21 cellular contexts compared by ENCODE assay signal in genomic region chr9:79562749-79563386, GRCh38.
"Had no signal": no experiment of that assay in that cellular context is flagged by ENCODE, and none has a peak within 500 bp of the region (broad histone marks: within the 10 kb centered on the region; RNA-seq: fewer than 3 reads in every experiment).

No MANE protein-coding gene starts in this region.

- H3K36me3 ChIP-seq: esophagus muscularis mucosa, heart right ventricle, upper lobe of left lung had no signal

- H3K4me3 Mint-ChIP-seq: activated CD4-positive, alpha-beta T cell treated with anti-CD3 and anti-CD28 coated beads, Interleukin-2, amount 10 ng/mL, durations not matched to agents 7 days and 5 days; activated CD8-positive, alpha-beta T cell treated with anti-CD3 and anti-CD28 coated beads, Interleukin-2, amount 10 ng/mL, durations not matched to agents 7 days and 5 days; activated naive CD4-positive, alpha-beta T cell treated with anti-CD3 and anti-CD28 coated beads, Interleukin-2, amount 50 U/mL, for 24 hours; activated T-cell treated with anti-CD3 and anti-CD28 coated beads, Interleukin-2, amount 50 U/mL, for 4 hours; immature natural killer cell; memory B cell; neural crest cell; stimulated activated naive CD8-positive, alpha-beta T cell treated with anti-CD3 and anti-CD28 coated beads, Interleukin-15, Interleukin-2, amounts not matched to agents 100 ng/mL and 50 ng/mL, for 24 hours; T-helper 1 cell treated with Interleukin-12 subunit alpha and Interleukin-12 subunit beta and Interleukin-4 antibody, amounts not matched to agents 30 μg/mL and 1 μg/mL, for 36 hours had no signal

- H3K4me3 ChIP-seq: esophagus muscularis mucosa, heart right ventricle, testis, upper lobe of left lung had no signal

- FAIRE-seq: colon had no signal

- H3K9me3 Mint-ChIP-seq: activated CD4-positive, alpha-beta T cell treated with anti-CD3 and anti-CD28 coated beads, Interleukin-2, amount 10 ng/mL, durations not matched to agents 7 days and 5 days; activated naive CD4-positive, alpha-beta T cell treated with anti-CD3 and anti-CD28 coated beads, Interleukin-2, amount 50 U/mL, for 24 hours; activated T-cell treated with anti-CD3 and anti-CD28 coated beads, Interleukin-2, amount 50 U/mL, for 4 hours; immature natural killer cell; memory B cell; naive B cell; neural crest cell; stimulated activated naive CD8-positive, alpha-beta T cell treated with anti-CD3 and anti-CD28 coated beads, Interleukin-15, Interleukin-2, amounts not matched to agents 100 ng/mL and 50 ng/mL, for 24 hours; T-helper 1 cell treated with Interleukin-12 subunit alpha and Interleukin-12 subunit beta and Interleukin-4 antibody, amounts not matched to agents 30 μg/mL and 1 μg/mL, for 36 hours had no signal

- H3K4me1 Mint-ChIP-seq: memory B cell had no signal

- H3K4me1 ChIP-seq: esophagus muscularis mucosa, testis had no signal

- H3K36me3 Mint-ChIP-seq: activated naive CD4-positive, alpha-beta T cell treated with anti-CD3 and anti-CD28 coated beads, Interleukin-2, amount 50 U/mL, for 24 hours; immature natural killer cell; memory B cell had no signal

- DNase-seq: activated CD4-positive, alpha-beta T cell treated with anti-CD3 and anti-CD28 coated beads, Interleukin-2, amount 10 ng/mL, durations not matched to agents 7 days and 5 days; activated CD8-positive, alpha-beta T cell treated with anti-CD3 and anti-CD28 coated beads, Interleukin-2, amount 10 ng/mL, durations not matched to agents 7 days and 5 days; activated effector memory CD4-positive, alpha-beta T cell treated with anti-CD3 and anti-CD28 coated beads, Interleukin-2, amount 50 U/mL, for 16 hours; activated T-cell treated with anti-CD3 and anti-CD28 coated beads, Interleukin-2, amount 50 U/mL, for 4 hours; amniotic stem cell; heart right ventricle; immature natural killer cell; kidney glomerular epithelial cell; naive B cell; stimulated activated CD4-positive, alpha-beta T cell treated with anti-CD3 and anti-CD28 coated beads, Interleukin-15, amount 100 ng/mL, for 24 hours; stimulated activated CD4-positive, alpha-beta T cell treated with anti-CD3 and anti-CD28 coated beads, Interleukin-2, amount 100 ng/mL, for 48 hours; testis; upper lobe of left lung had no signal

- H3K9me3 ChIP-seq: testis, upper lobe of left lung had no signal

- H3K27ac ChIP-seq: esophagus muscularis mucosa, heart right ventricle, testis, upper lobe of left lung had no signal

- H3K27ac Mint-ChIP-seq: activated CD4-positive, alpha-beta T cell treated with anti-CD3 and anti-CD28 coated beads, Interleukin-2, amount 10 ng/mL, durations not matched to agents 7 days and 5 days; activated CD8-positive, alpha-beta T cell treated with anti-CD3 and anti-CD28 coated beads, Interleukin-2, amount 10 ng/mL, durations not matched to agents 7 days and 5 days; activated naive CD4-positive, alpha-beta T cell treated with anti-CD3 and anti-CD28 coated beads, Interleukin-2, amount 50 U/mL, for 24 hours; immature natural killer cell; memory B cell; naive B cell; progenitor cell of endocrine pancreas; stimulated activated naive CD8-positive, alpha-beta T cell treated with anti-CD3 and anti-CD28 coated beads, Interleukin-15, Interleukin-2, amounts not matched to agents 100 ng/mL and 50 ng/mL, for 24 hours; T-helper 1 cell treated with Interleukin-12 subunit alpha and Interleukin-12 subunit beta and Interleukin-4 antibody, amounts not matched to agents 30 μg/mL and 1 μg/mL, for 36 hours had no signal
